Comparison of ENCODE assay signal across 15 cellular contexts in genomic region chr11:34570584-34570983, GRCh38. TPM values are rescaled to one million over a fixed set of nuclear protein-coding genes. Genes with fewer than 3 reads are reported as not detected.
DNase-seq lines count a peak whose midpoint lies in the region; ATAC-seq and TF ChIP-seq lines count a peak whose summit lies in the region.
"Had no signal": no experiment of that assay in that cellular context is flagged by ENCODE, and none has a peak within 500 bp of the region (broad histone marks: within the 10 kb centered on the region; RNA-seq: fewer than 3 reads in every experiment).

No MANE protein-coding gene starts in this region.

- TF ChIP-seq CTCF in RWPE2 (IDR thresholded peaks at IDR 0.05; ENCODE audit: poor library complexity, severe bottlenecking) = no peak
- no peak for TF ChIP-seq CTCF in mesothelial cell of epicardium (IDR thresholded peaks at IDR 0.05; ENCODE audit: unreplicated experiment)
- no peak for TF ChIP-seq CTCF in A673 (conservative IDR thresholded peaks at IDR 0.05; ENCODE audit: low read depth, low read length)

- peaks cover 14% of the 10 kb centered on the region for H3K27me3 Mint-ChIP-seq in mesothelial cell of epicardium (ENCODE audit: low read depth)

- peak; percentile 75 for ATAC-seq in RWPE2 (ENCODE audit: low read depth)
- no peak for ATAC-seq in GM18519 (IDR thresholded peaks at IDR 0.05; ENCODE audit: low FRiP score, unreplicated experiment)
- ATAC-seq: gastrocnemius medialis had no signal

- no peak overlapping the region for H3K4me3 Mint-ChIP-seq in mesothelial cell of epicardium

- H3K27me3 ChIP-seq in RWPE2 (ENCODE audit: insufficient read depth, poor library complexity, severe bottlenecking) (no peaks in the 10 kb centered on the region), H7 (ENCODE audit: control insufficient read depth, insufficient read depth, low read length) (no peaks in the 10 kb centered on the region; the same call in 1 of the 2 replicates), A673 (replicated peaks; ENCODE audit: insufficient read depth, low read depth, low read length, poor library complexity) (peaks cover 79% of the 10 kb centered on the region)

- no peaks in the 10 kb centered on the region for H3K9me3 Mint-ChIP-seq in mesothelial cell of epicardium

- CTCF ChIA-PET in A673 (lab: Charles Lee) = interaction anchor here (0.6 kb wide), 1 partner anchor 1717 kb away, joined by 3 read pairs; no protein-coding TSS in a partner anchor

- H3K27ac Mint-ChIP-seq in mesothelial cell of epicardium = no peak overlapping the region

- H3K36me3 ChIP-seq in RWPE2 (ENCODE audit: low read depth) (no peaks in the 10 kb centered on the region), H7 (replicated peaks; ENCODE audit: control insufficient read depth, insufficient read depth, low read length) (no peaks in the 10 kb centered on the region), A673 (ENCODE audit: insufficient read depth, low read length, poor library complexity, severe bottlenecking) (no peaks in the 10 kb centered on the region)
- H3K36me3 ChIP-seq: gastrocnemius medialis had no signal

- peak; percentile 35 for DNase-seq in stimulated activated CD4-positive, alpha-beta T cell treated with anti-CD3 and anti-CD28 coated beads, Interleukin-15, amount 100 ng/mL, for 24 hours
- DNase-seq in stimulated activated CD4-positive, alpha-beta T cell treated with anti-CD3 and anti-CD28 coated beads, Interleukin-12 subunit alpha, Interleukin-12 subunit beta, amount 100 ng/mL, for 4 hours = no peak
- DNase-seq in RWPE2 (ENCODE audit: low spot score) (no peak), fibroblast of peridontal ligament (ENCODE audit: extremely low read depth) (peak; percentile 25), H7 (no peak), mesothelial cell of epicardium (ENCODE audit: low spot score in 2 of 2, unreplicated experiment in 2 of 2) (no peak), A673 (ENCODE audit: low spot score) (no peak)
- DNase-seq: gastrocnemius medialis, GM23248, KBM-7, NCI-H774, posterior cingulate gyrus had no signal

- H3K4me3 ChIP-seq in RWPE2 (ENCODE audit: severe bottlenecking) (no peak overlapping the region), H7 (ENCODE audit: insufficient read depth, low read depth, low read length) (no peak overlapping the region), A673 (ENCODE audit: low read depth, low read length, poor library complexity, severe bottlenecking) (no peak overlapping the region)
- H3K4me3 ChIP-seq: gastrocnemius medialis, GM23248 had no signal

- intact Hi-C loops in A673 (cut with micrococcal nuclease; ENCODE audit: unreplicated experiment) = no loop called here

- no peaks in the 10 kb centered on the region for H3K36me3 Mint-ChIP-seq in mesothelial cell of epicardium

- no TSS peak for BruUV-seq in A673 (replicated peaks; lab: Mats Ljungman, UMichigan)

- POLR2A ChIA-PET in A673 (lab: Charles Lee; ENCODE audit: low non-redundant PET) = no interaction called here

- H3K27ac ChIP-seq in RWPE2 (ENCODE audit: poor library complexity, severe bottlenecking) = no peak overlapping the region
- H3K27ac ChIP-seq in A673 (ENCODE audit: low read depth, low read length, poor library complexity, severe bottlenecking) = no peak overlapping the region
- H3K27ac ChIP-seq: gastrocnemius medialis, GM23248 had no signal

- H3K4me1 Mint-ChIP-seq in mesothelial cell of epicardium = no peaks in the 10 kb centered on the region

- H3K4me1 ChIP-seq in RWPE2 (ENCODE audit: insufficient read depth, poor library complexity, severe bottlenecking) (no peaks in the 10 kb centered on the region), A673 (ENCODE audit: insufficient read depth, low read length, poor library complexity, severe bottlenecking) (no peaks in the 10 kb centered on the region)
- H3K4me1 ChIP-seq: gastrocnemius medialis had no signal

- H3K9me3 ChIP-seq in RWPE2 (ENCODE audit: severe bottlenecking) (no peaks in the 10 kb centered on the region), A673 (ENCODE audit: low read depth, low read length, poor library complexity, severe bottlenecking) (no peaks in the 10 kb centered on the region)
- H3K9me3 ChIP-seq: gastrocnemius medialis had no signal

RNA-seq across cellular contexts. Expression of gene EHF, which starts 50.3 kb away (rescaled TPM):
- total RNA-seq in H7 (2014; rRNA removed; shearing (Covaris generic)) = 1.4 TPM in 1 of 2 replicates, not detected in the other
- total RNA-seq in mesothelial cell of epicardium (1.0 to 1.3 TPM (median 1.2 TPM) in 3 replicates), A673 (2021) (not detected in 2 replicates)
- total RNA-seq: chondrocyte; GM23248; T-helper 2 cell treated with Interferon-gamma antibody and Interleukin-4, amounts not matched to agents 100 ng/mL and 5 ng/mL, for 36 hours had no signal

RNA-seq across cellular contexts. Expression of gene ELF5, which starts 57.0 kb away (rescaled TPM):
- not detected in 2 replicates for total RNA-seq in H7 (2014; rRNA removed; shearing (Covaris generic))
- total RNA-seq in mesothelial cell of epicardium (2.1 to 2.4 TPM (median 2.2 TPM) in 3 replicates), A673 (2021) (not detected in 2 replicates)
- total RNA-seq: chondrocyte; gastrocnemius medialis; GM23248; T-helper 2 cell treated with Interferon-gamma antibody and Interleukin-4, amounts not matched to agents 100 ng/mL and 5 ng/mL, for 36 hours had no signal

Comparison
In these comparisons a context has a peak if more than half of its experiments do, and no peak if none do; other contexts are left out.
1. DNase-seq: peak in stimulated activated CD4-positive, alpha-beta T cell treated with anti-CD3 and anti-CD28 coated beads, Interleukin-15, amount 100 ng/mL, for 24 hours (single experiment) and fibroblast of peridontal ligament (single experiment); none in stimulated activated CD4-positive, alpha-beta T cell treated with anti-CD3 and anti-CD28 coated beads, Interleukin-12 subunit alpha, Interleukin-12 subunit beta, amount 100 ng/mL, for 4 hours (single experiment), RWPE2 (single experiment), H7 (single experiment), mesothelial cell of epicardium (0 of 2) and A673 (single experiment).